Comparison of ENCODE assay signal across 1 cellular context in genomic region chr2:162317910-162318279, GRCh38.
TF ChIP-seq lines count a peak whose summit lies in the region.

No MANE protein-coding gene starts in this region.

TF ChIP-seq in GM12878, 131 proteins besides CTCF, POLR2A, EP300 and RAD21 (continued from another document):
- TF ChIP-seq PRDM15 (CRISPR knock-in tag; IDR thresholded peaks at IDR 0.05) (no peak), REST (IDR thresholded peaks at IDR 0.05; ENCODE audit: low read depth, low read length) (peak; percentile 20; the same call in 1 of the 2 replicates), E2F8 (IDR thresholded peaks at IDR 0.05; ENCODE audit: low read depth, partially characterized antibody) (no peak), MYC (IDR thresholded peaks at IDR 0.05; ENCODE audit: insufficient read depth, insufficient read length, insufficient replicate concordance, low read length, severe bottlenecking) (no peak), MLLT1 (IDR thresholded peaks at IDR 0.05) (peak; percentile 55; the same call in 1 of the 2 replicates), NR2F1 (conservative IDR thresholded peaks at IDR 0.05) (no peak), SKIL (IDR thresholded peaks at IDR 0.05; ENCODE audit: low read depth, poor library complexity, severe bottlenecking) (no peak), IKZF2 (IDR thresholded peaks at IDR 0.05) (no peak)
